In genomic region chr10:77614778-77615625, GRCh38 we compare ENCODE assay signal across 24 cellular contexts. TPM values are rescaled to one million over a fixed set of nuclear protein-coding genes. Genes with fewer than 3 reads are reported as not detected.
DNase-seq lines count a peak whose midpoint lies in the region; ATAC-seq and TF ChIP-seq lines count a peak whose summit lies in the region.
"Had no signal": no experiment of that assay in that cellular context is flagged by ENCODE, and none has a peak within 500 bp of the region (broad histone marks: within the 10 kb centered on the region; RNA-seq: fewer than 3 reads in every experiment).

No MANE protein-coding gene starts in this region.

- no peaks in the 10 kb centered on the region for H3K27me3 ChIP-seq in esophagus muscularis mucosa
- no peaks in the 10 kb centered on the region for H3K27me3 ChIP-seq in trophoblast cell (ENCODE audit: insufficient read depth, low read length)
- no peaks in the 10 kb centered on the region for H3K27me3 ChIP-seq in uterus
- H3K27me3 ChIP-seq: Peyer's patch, right lobe of liver, thyroid gland had no signal

- peak overlapping the region; percentile 74; the same call in 1 of the 2 replicates for H3K27ac ChIP-seq in VCaP
- peak overlapping the region; percentile 79 to 83 (median 80) for H3K27ac ChIP-seq in esophagus muscularis mucosa (replicated peaks in 1 of 4)
- no peak overlapping the region for H3K27ac ChIP-seq in trophoblast cell (ENCODE audit: low read depth, low read length)
- peak overlapping the region; percentile 3 to 24 for H3K27ac ChIP-seq in uterus
- H3K27ac ChIP-seq: left ventricle myocardium inferior, right lobe of liver, thyroid gland had no signal

- DNase-seq in esophagus muscularis mucosa (ENCODE audit: extremely low spot score) (no peak), trophoblast cell (peak; percentile 7 to 57), uterus (no peak), cerebellar nuclear complex (lab: John Stamatoyannopoulos, UW) (no peak), T-helper 2 cell (no peak)
- DNase-seq: activated CD4-positive, alpha-beta memory T cell treated with anti-CD3 and anti-CD28 coated beads, Interleukin-2, amount 10 ng/mL, durations not matched to agents 7 days and 5 days; activated CD4-positive, alpha-beta T cell treated with anti-CD3 and anti-CD28 coated beads for 1 hour; activated CD8-positive, alpha-beta memory T cell treated with anti-CD3 and anti-CD28 coated beads, Interleukin-2, amount 50 U/mL, for 4 hours; activated naive CD4-positive, alpha-beta T cell; activated naive CD8-positive, alpha-beta T cell treated with anti-CD3 and anti-CD28 coated beads, Interleukin-2, amount 50 U/mL, for 24 hours; DMS79; HFFc6; KBM-7; left ventricle myocardium inferior; NCI-H1105; NCI-H2029; NCI-H748 treated with DMSO at 0.1 percent for 48 hours; Peyer's patch; right lobe of liver; SIG-M5; stimulated activated CD8-positive, alpha-beta memory T cell treated with anti-CD3 and anti-CD28 coated beads, Interleukin-4, amount 100 ng/mL, for 48 hours; thyroid gland had no signal

- H3K9me3 ChIP-seq in esophagus muscularis mucosa (no peaks in the 10 kb centered on the region), trophoblast cell (ENCODE audit: insufficient read depth, low read depth, low read length) (no peaks in the 10 kb centered on the region), uterus (no peaks in the 10 kb centered on the region)
- H3K9me3 ChIP-seq: left ventricle myocardium inferior, Peyer's patch, right lobe of liver, thyroid gland had no signal

- peaks cover 9 to 98% (median 66%) of the 10 kb centered on the region in 4 donors for H3K4me1 ChIP-seq in esophagus muscularis mucosa
- peaks cover 19 to 20% of the 10 kb centered on the region in 2 experiments for H3K4me1 ChIP-seq in trophoblast cell (ENCODE audit: control insufficient read depth in 1 of 2, insufficient read depth in 2 of 2, low read length in 2 of 2)
- H3K4me1 ChIP-seq in uterus, result no peaks in the 10 kb centered on the region
- H3K4me1 ChIP-seq: left ventricle myocardium inferior had no signal

- intact Hi-C loops in esophagus muscularis mucosa (cut with DNase I) (no loop called here), uterus (cut with DNase I; ENCODE audit: low total_unique reads) (no loop called here)

- no peak overlapping the region for H4K91ac ChIP-seq in trophoblast cell (ENCODE audit: low read depth, low read length)

- H3K4me3 ChIP-seq in esophagus muscularis mucosa, result no peak overlapping the region
- H3K4me3 ChIP-seq in trophoblast cell (ENCODE audit: low read depth, low read length), result no peak overlapping the region
- H3K4me3 ChIP-seq in uterus, result no peak overlapping the region
- H3K4me3 ChIP-seq: left ventricle myocardium inferior, Peyer's patch, right lobe of liver, thyroid gland had no signal

- ATAC-seq in HG03108 (IDR thresholded peaks at IDR 0.05; ENCODE audit: unreplicated experiment), result no peak
- ATAC-seq: activated naive CD8-positive, alpha-beta T cell treated with anti-CD3 and anti-CD28 coated beads, Interleukin-2, amount 50 U/mL, for 24 hours; right lobe of liver had no signal

- H3K18ac ChIP-seq in trophoblast cell (ENCODE audit: low read length), result no peak overlapping the region

- TF ChIP-seq EP300 in esophagus muscularis mucosa (IDR thresholded peaks at IDR 0.05), result peak; percentile 38

- H2BK5ac ChIP-seq in trophoblast cell (ENCODE audit: low read depth, low read length, poor library complexity), result no peak overlapping the region

- no peak overlapping the region for H3K4me2 ChIP-seq in trophoblast cell (ENCODE audit: low read length)

- WGBS in esophagus muscularis mucosa, result 67% methylated on average over 6 of the region's 6 CpGs
- no CpG with 5 or more reads among the region's 6 CpGs for WGBS in trophoblast cell (ENCODE audit: extremely low coverage, insufficient coverage, insufficient read length)

- no peak overlapping the region for H3K9ac ChIP-seq in trophoblast cell (ENCODE audit: low read length)

- TF ChIP-seq CTCF in VCaP (conservative IDR thresholded peaks at IDR 0.05) (no peak), esophagus muscularis mucosa (IDR thresholded peaks at IDR 0.05) (no peak), uterus (IDR thresholded peaks at IDR 0.05) (no peak)

- no peaks in the 10 kb centered on the region for H3K36me3 ChIP-seq in esophagus muscularis mucosa
- peaks cover 10 to 13% of the 10 kb centered on the region in 2 experiments for H3K36me3 ChIP-seq in trophoblast cell (ENCODE audit: control insufficient read depth in 1 of 2, insufficient read depth in 2 of 2, low read length in 2 of 2)
- H3K36me3 ChIP-seq in uterus, result no peaks in the 10 kb centered on the region
- H3K36me3 ChIP-seq: left ventricle myocardium inferior, Peyer's patch, right lobe of liver, thyroid gland had no signal

- H2AFZ ChIP-seq in trophoblast cell (ENCODE audit: insufficient read depth, low read length, poor library complexity), result no peak overlapping the region

- no peak overlapping the region for H3K4ac ChIP-seq in trophoblast cell (ENCODE audit: low read depth, low read length)

- no peak overlapping the region for H4K8ac ChIP-seq in trophoblast cell (ENCODE audit: low read depth, low read length)

- no peaks in the 10 kb centered on the region for H3K79me2 ChIP-seq in trophoblast cell (ENCODE audit: control insufficient read depth, insufficient read depth, low read length, poor library complexity)

- no peak overlapping the region for H2BK12ac ChIP-seq in trophoblast cell (ENCODE audit: low read length)

- H2AK5ac ChIP-seq in trophoblast cell (ENCODE audit: low read length), result no peak overlapping the region

- H3K23ac ChIP-seq in trophoblast cell (ENCODE audit: low read length), result no peak overlapping the region

- no peaks in the 10 kb centered on the region for H3K79me1 ChIP-seq in trophoblast cell (ENCODE audit: low read length)

- no peak overlapping the region for H4K12ac ChIP-seq in trophoblast cell (ENCODE audit: low read depth, low read length)

- H2BK120ac ChIP-seq in trophoblast cell (ENCODE audit: insufficient read depth, low read length, poor library complexity), result no peak overlapping the region

- TF ChIP-seq POLR2A in esophagus muscularis mucosa (IDR thresholded peaks at IDR 0.05; ENCODE audit: low read depth) (no peak), uterus (IDR thresholded peaks at IDR 0.05) (no peak)

- H3K14ac ChIP-seq in trophoblast cell (ENCODE audit: low read length), result no peak overlapping the region

RNA-seq across cellular contexts. Expression of gene KCNMA1, which starts 22.6 kb away (rescaled TPM):
- total RNA-seq in esophagus muscularis mucosa (100 to 1,000 TPM; 146 to 300 (median 265) TPM), uterus (100 to 1,000 TPM in 3 of 4 donors, 10 to 100 TPM in 1; 86.2 to 236 (median 164) TPM)
- 130 and 138 TPM in 2 replicates for polyA plus RNA-seq in trophoblast cell (2013)

Comparison
In these comparisons a context has a peak if more than half of its experiments do, and no peak if none do; other contexts are left out.
1. DNase-seq: peak in trophoblast cell (2 of 2); none in esophagus muscularis mucosa (single experiment), uterus (0 of 2), cerebellar nuclear complex (0 of 2) and T-helper 2 cell (0 of 5).